Comparison of ENCODE assay signal across 9 cellular contexts in the genomic region with DNA sequence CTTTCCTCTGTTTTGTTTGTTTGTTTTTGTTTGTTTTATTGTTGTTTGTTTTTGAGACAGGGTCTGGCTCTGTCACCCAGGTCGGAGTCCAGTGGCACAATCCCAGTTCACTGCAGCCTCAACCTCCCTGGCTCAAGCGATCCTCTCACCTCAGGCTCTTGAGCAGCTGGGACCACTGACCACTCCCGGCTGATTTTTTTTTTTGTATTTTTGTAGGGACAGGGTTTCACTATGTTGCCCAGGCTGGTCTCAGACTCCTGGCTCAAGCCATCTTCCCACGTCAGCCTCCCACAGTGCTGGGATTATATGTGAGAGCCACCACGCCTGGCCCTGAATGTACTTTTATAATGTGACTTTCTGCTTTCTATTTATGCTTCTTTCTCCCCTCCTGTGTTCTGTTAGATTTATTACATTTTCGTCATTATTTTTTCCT. TPM values are rescaled to one million over a fixed set of nuclear protein-coding genes. Genes with fewer than 3 reads are reported as not detected.
A peak's percentile ranks its signal among the peaks of the same experiment; 100 is the strongest.
DNase-seq lines count a peak whose midpoint lies in the region; ATAC-seq and TF ChIP-seq lines count a peak whose summit lies in the region.
"Had no signal": no experiment of that assay in that cellular context is flagged by ENCODE, and none has a peak within 500 bp of the region (broad histone marks: within the 10 kb centered on the region; RNA-seq: fewer than 3 reads in every experiment).

No MANE protein-coding gene starts in this region.

- H3K4me3 Mint-ChIP-seq in activated CD4-positive, alpha-beta T cell treated with anti-CD3 and anti-CD28 coated beads for 36 hours, result peak overlapping the region; percentile 72

- peak overlapping the region; percentile 61 for H3K27ac Mint-ChIP-seq in activated CD4-positive, alpha-beta T cell treated with anti-CD3 and anti-CD28 coated beads for 36 hours
- H3K27ac Mint-ChIP-seq in activated naive CD4-positive, alpha-beta T cell treated with anti-CD3 and anti-CD28 coated beads, Interleukin-2, amount 50 U/mL, for 72 hours, result peak overlapping the region; percentile 33 to 90

- CTCF ChIA-PET in activated CD4-positive, alpha-beta T cell treated with anti-CD3 and anti-CD28 coated beads for 36 hours (lab: Charles Lee), result interaction anchor here (0.6 to 3.3 kb wide), 6 partner anchors 8 to 290 kb away, joined by 3 to 13 read pairs (median 5); no protein-coding TSS in a partner anchor

- peaks cover 26 to 39% (median 37%) of the 10 kb centered on the region in 4 donors for H3K4me1 ChIP-seq in stomach

- no peak for DNase-seq in activated CD4-positive, alpha-beta T cell treated with anti-CD3 and anti-CD28 coated beads for 36 hours
- no peak for DNase-seq in activated CD4-positive, alpha-beta T cell treated with anti-CD3 and anti-CD28 coated beads for 4 hours
- no peak for DNase-seq in activated naive CD4-positive, alpha-beta T cell treated with anti-CD3 and anti-CD28 coated beads, Interleukin-2, amount 50 U/mL, for 72 hours (ENCODE audit: low spot score in 2 of 2)
- DNase-seq in stomach, result no peak
- DNase-seq in pons (ENCODE audit: low spot score), result no peak
- DNase-seq: AML-193 had no signal

- H3K4me3 ChIP-seq in iPS-18c (ENCODE audit: insufficient read depth, low read depth, low read length) (peak overlapping the region; percentile 43; the same call in 1 of the 2 replicates), stomach (peak overlapping the region in 3 of 4 donors; percentile 64 to 71 (median 66))

- WGBS in stomach, 5 donors, result 80 to 93% (median 89%) methylated on average over 6 of the region's 6 CpGs

- POLR2A ChIA-PET in activated CD4-positive, alpha-beta T cell treated with anti-CD3 and anti-CD28 coated beads for 36 hours (lab: Charles Lee), result no interaction called here

- no peaks in the 10 kb centered on the region for H3K27me3 ChIP-seq in stomach

- no peak for TF ChIP-seq CTCF in stomach (IDR thresholded peaks at IDR 0.05)

- H3K9me3 ChIP-seq in iPS-18c (ENCODE audit: control insufficient read depth, insufficient read depth, low read length), result no peaks in the 10 kb centered on the region
- H3K9me3 ChIP-seq in stomach, result no peaks in the 10 kb centered on the region

- H3K36me3 Mint-ChIP-seq in activated CD4-positive, alpha-beta T cell treated with anti-CD3 and anti-CD28 coated beads for 36 hours (ENCODE audit: low read depth), result no peaks in the 10 kb centered on the region
- H3K36me3 Mint-ChIP-seq in activated naive CD4-positive, alpha-beta T cell treated with anti-CD3 and anti-CD28 coated beads, Interleukin-2, amount 50 U/mL, for 72 hours, result no peaks in the 10 kb centered on the region

- H3K9me3 Mint-ChIP-seq in activated CD4-positive, alpha-beta T cell treated with anti-CD3 and anti-CD28 coated beads for 36 hours (ENCODE audit: low read depth), result no peaks in the 10 kb centered on the region
- H3K9me3 Mint-ChIP-seq in activated naive CD4-positive, alpha-beta T cell treated with anti-CD3 and anti-CD28 coated beads, Interleukin-2, amount 50 U/mL, for 72 hours, result no peaks in the 10 kb centered on the region

- H3K27me3 Mint-ChIP-seq in activated CD4-positive, alpha-beta T cell treated with anti-CD3 and anti-CD28 coated beads for 36 hours, result peaks cover 2% of the 10 kb centered on the region

- no peak for ATAC-seq in activated CD4-positive, alpha-beta T cell treated with anti-CD3 and anti-CD28 coated beads for 36 hours
- no peak for ATAC-seq in activated naive CD4-positive, alpha-beta T cell treated with anti-CD3 and anti-CD28 coated beads, Interleukin-2, amount 50 U/mL, for 72 hours
- ATAC-seq in HG03460 (IDR thresholded peaks at IDR 0.05; ENCODE audit: unreplicated experiment) (no peak), GM18498 (IDR thresholded peaks at IDR 0.05; ENCODE audit: unreplicated experiment) (no peak)

- H3K27ac ChIP-seq in stomach, result peak overlapping the region in 4 of 5 donors; percentile 90 to 96 (median 94)

- H3K4me1 Mint-ChIP-seq in activated CD4-positive, alpha-beta T cell treated with anti-CD3 and anti-CD28 coated beads for 36 hours, result peaks cover 14% of the 10 kb centered on the region

- TF ChIP-seq POLR2A in stomach (IDR thresholded peaks at IDR 0.05), result no peak

- TF ChIP-seq EP300 in stomach (IDR thresholded peaks at IDR 0.05), result no peak

- H3K36me3 ChIP-seq in stomach, result no peaks in the 10 kb centered on the region

- intact Hi-C loops in activated CD4-positive, alpha-beta T cell treated with anti-CD3 and anti-CD28 coated beads for 36 hours (cut with DNase I, micrococcal nuclease), result no loop called here
- intact Hi-C loops in stomach (cut with DNase I; ENCODE audit: low total_unique reads), result no loop called here

RNA-seq across cellular contexts. Expression of gene CALML6, which starts 5.0 kb away (rescaled TPM):
- total RNA-seq in activated CD4-positive, alpha-beta T cell treated with anti-CD3 and anti-CD28 coated beads for 36 hours, result under 1 TPM; 0.21 to 0.81 TPM
- 1 to 10 TPM; 1.4 to 2.6 TPM for total RNA-seq in activated naive CD4-positive, alpha-beta T cell treated with anti-CD3 and anti-CD28 coated beads, Interleukin-2, amount 50 U/mL, for 72 hours
- not detected for total RNA-seq in stomach
- 1 to 10 TPM; 1.4 to 5.7 (median 2.6) TPM for polyA plus RNA-seq in stomach

RNA-seq across cellular contexts. Expression of gene TMEM52, which starts 9.0 kb away (rescaled TPM):
- total RNA-seq in activated CD4-positive, alpha-beta T cell treated with anti-CD3 and anti-CD28 coated beads for 36 hours, result 1 to 10 TPM in 1 of 2 experiments, under 1 TPM in 1; 0.88 to 1.1 TPM
- 1 to 10 TPM in 1 of 2 donors, under 1 TPM in 1; 0.64 to 1.5 TPM for total RNA-seq in activated naive CD4-positive, alpha-beta T cell treated with anti-CD3 and anti-CD28 coated beads, Interleukin-2, amount 50 U/mL, for 72 hours
- total RNA-seq in stomach, result 1 to 10 TPM in 1 of 5 donors, not detected in 4; 9.8 TPM
- 10 to 100 TPM in 1 of 3 donors, 1 to 10 TPM in 2; 5.0 to 10.4 (median 6.2) TPM for polyA plus RNA-seq in stomach

RNA-seq across cellular contexts. Expression of gene GNB1, which starts 19.2 kb away (rescaled TPM):
- total RNA-seq in activated CD4-positive, alpha-beta T cell treated with anti-CD3 and anti-CD28 coated beads for 36 hours, result 100 to 1,000 TPM; 347 to 669 TPM
- total RNA-seq in activated naive CD4-positive, alpha-beta T cell treated with anti-CD3 and anti-CD28 coated beads, Interleukin-2, amount 50 U/mL, for 72 hours, result 100 to 1,000 TPM; 267 to 358 TPM
- 100 to 1,000 TPM in 4 of 5 donors, 10 to 100 TPM in 1; 49.6 to 195 (median 124) TPM for total RNA-seq in stomach
- polyA plus RNA-seq in stomach, result 100 to 1,000 TPM in 2 of 3 donors, 10 to 100 TPM in 1; 66.2 to 146 (median 126) TPM
